20 cellular contexts compared by ENCODE assay signal in the genomic region with DNA sequence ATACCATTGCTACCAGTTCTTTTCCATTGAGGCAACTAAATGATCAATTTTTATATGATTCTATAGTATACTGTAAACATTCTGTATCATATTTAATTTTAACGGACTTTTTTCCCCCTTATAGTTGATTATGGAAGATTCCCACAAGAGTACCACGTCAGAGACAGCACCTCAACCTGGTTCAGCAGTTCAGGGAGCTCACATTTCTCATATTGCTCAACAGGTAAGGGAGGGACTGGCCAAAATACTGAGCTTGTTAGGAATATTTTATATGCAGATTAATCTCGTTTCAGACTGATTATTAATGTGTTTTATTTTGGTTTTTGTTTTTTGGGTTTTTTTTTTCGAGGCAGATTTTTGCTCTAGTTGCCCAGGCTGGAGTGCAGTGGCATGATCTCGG. TPM values are rescaled to one million over a fixed set of nuclear protein-coding genes. Genes with fewer than 3 reads are reported as not detected.
DNase-seq lines count a peak whose midpoint lies in the region; TF ChIP-seq lines count a peak whose summit lies in the region.
"Had no signal": no experiment of that assay in that cellular context is flagged by ENCODE, and none has a peak within 500 bp of the region (broad histone marks: within the 10 kb centered on the region; RNA-seq: fewer than 3 reads in every experiment).

No MANE protein-coding gene starts in this region.

- BruUV-seq in MCF 10A (replicated peaks; lab: Mats Ljungman, UMichigan): no TSS peak

- H3K27ac ChIP-seq in breast epithelium (no peak overlapping the region), transverse colon (peak overlapping the region in 3 of 4 donors; percentile 75 to 89 (median 89))
- H3K27ac ChIP-seq: BLaER1 had no signal

- in situ Hi-C loops in transverse colon (cut with MboI; ENCODE audit: low pct_ligation_motif_present in 1 of 4, low pct_unique_long_range_greater_than_20kb in 1 of 4, low sequenced_read_pairs in 3 of 4): no loop called here

- no peaks in the 10 kb centered on the region for H3K9me3 Mint-ChIP-seq in MCF 10A (ENCODE audit: unreplicated experiment)
- H3K9me3 Mint-ChIP-seq in endothelial cell (ENCODE audit: unreplicated experiment): no peaks in the 10 kb centered on the region
- H3K9me3 Mint-ChIP-seq: CD4-positive, alpha-beta memory T cell; CD4-positive, CD25-positive, alpha-beta regulatory T cell; CD8-positive, alpha-beta memory T cell had no signal

- no peak overlapping the region for H3K4me3 Mint-ChIP-seq in MCF 10A (ENCODE audit: unreplicated experiment)
- H3K4me3 Mint-ChIP-seq in endothelial cell (ENCODE audit: unreplicated experiment): peak overlapping the region; percentile 6
- H3K4me3 Mint-ChIP-seq: CD14-positive monocyte; CD4-positive, alpha-beta memory T cell; CD4-positive, CD25-positive, alpha-beta regulatory T cell; CD8-positive, alpha-beta memory T cell had no signal

- H3K36me3 ChIP-seq in breast epithelium (no peaks in the 10 kb centered on the region), transverse colon (peaks cover 0 to 16% (median 4%) of the 10 kb centered on the region in 4 donors)

- H3K4me1 ChIP-seq in breast epithelium (no peaks in the 10 kb centered on the region), transverse colon (peaks cover 0 to 37% (median 15%) of the 10 kb centered on the region in 4 donors)
- H3K4me1 ChIP-seq: BE2C, BLaER1 had no signal

- TF ChIP-seq POLR2A in breast epithelium (IDR thresholded peaks at IDR 0.05) (no peak), transverse colon (IDR thresholded peaks at IDR 0.05) (no peak)

- H3K9me3 ChIP-seq in breast epithelium (no peaks in the 10 kb centered on the region), transverse colon (no peaks in the 10 kb centered on the region)
- H3K9me3 ChIP-seq: BE2C, BLaER1 had no signal

- POLR2A ChIA-PET in MCF 10A (lab: Yijun Ruan, JAX): interaction anchor here (0.6 to 1.3 kb wide), 5 partner anchors 10 to 17 kb away, joined by 3 to 6 read pairs (median 3); a partner anchor contains a TSS

- H3K27ac Mint-ChIP-seq in MCF 10A (ENCODE audit: low read depth, unreplicated experiment) (peak overlapping the region; percentile 54), endothelial cell (ENCODE audit: unreplicated experiment) (no peak overlapping the region)
- H3K27ac Mint-ChIP-seq: CD14-positive monocyte; CD4-positive, CD25-positive, alpha-beta regulatory T cell; CD8-positive, alpha-beta memory T cell had no signal

- peaks cover 18% of the 10 kb centered on the region for H3K4me1 Mint-ChIP-seq in MCF 10A (ENCODE audit: insufficient read depth, unreplicated experiment)
- peaks cover 5% of the 10 kb centered on the region for H3K4me1 Mint-ChIP-seq in endothelial cell (ENCODE audit: unreplicated experiment)
- H3K4me1 Mint-ChIP-seq: CD14-positive monocyte had no signal

- DNase-seq in MCF 10A (ENCODE audit: unreplicated experiment) (peak; percentile 56), breast epithelium (ENCODE audit: low spot score in 2 of 2) (no peak), endothelial cell (ENCODE audit: low spot score) (no peak), transverse colon (no peak), DMS53 (lab: John Stamatoyannopoulos, UW) (no peak)
- no peak for DNase-seq in activated CD4-positive, alpha-beta T cell treated with anti-CD3 and anti-CD28 coated beads for 1 hour
- DNase-seq: 8988T; ACHN; BE2C; C1 segment of cervical spinal cord; CD4-positive, alpha-beta memory T cell; CD4-positive, CD25-positive, alpha-beta regulatory T cell; CD8-positive, alpha-beta memory T cell; COR-L47; DMS 273 treated with DMSO at 0.1 percent for 48 hours; DMS153; DMS79 treated with DMSO at 0.1 percent for 48 hours; GF-D8 had no signal

- H3K4me3 ChIP-seq in breast epithelium (no peak overlapping the region), transverse colon (no peak overlapping the region)
- H3K4me3 ChIP-seq: BLaER1 had no signal

- no peaks in the 10 kb centered on the region for H3K27me3 Mint-ChIP-seq in MCF 10A (ENCODE audit: insufficient read depth, unreplicated experiment)
- H3K27me3 Mint-ChIP-seq in endothelial cell (ENCODE audit: unreplicated experiment): peaks cover 2% of the 10 kb centered on the region
- H3K27me3 Mint-ChIP-seq: CD4-positive, alpha-beta memory T cell; CD4-positive, CD25-positive, alpha-beta regulatory T cell; CD8-positive, alpha-beta memory T cell had no signal

- 91 to 100% methylated on average over 2 to 5 of the region's 5 CpGs for WGBS in transverse colon (ENCODE audit: low coverage in 1 of 2), 2 donors

- TF ChIP-seq CTCF in MCF 10A (IDR thresholded peaks at IDR 0.05; ENCODE audit: unreplicated experiment) (no peak), breast epithelium (IDR thresholded peaks at IDR 0.05) (no peak), endothelial cell (IDR thresholded peaks at IDR 0.05; ENCODE audit: unreplicated experiment) (no peak), transverse colon (IDR thresholded peaks at IDR 0.05) (no peak)

- TF ChIP-seq EP300 in transverse colon (IDR thresholded peaks at IDR 0.05; ENCODE audit: low read depth): no peak

- peaks cover 39% of the 10 kb centered on the region for H3K36me3 Mint-ChIP-seq in MCF 10A (ENCODE audit: insufficient read depth, unreplicated experiment)
- H3K36me3 Mint-ChIP-seq in endothelial cell (ENCODE audit: low read depth, unreplicated experiment): peaks cover 8% of the 10 kb centered on the region

- H3K27me3 ChIP-seq in breast epithelium (no peaks in the 10 kb centered on the region), transverse colon (no peaks in the 10 kb centered on the region)
- H3K27me3 ChIP-seq: BE2C, BLaER1 had no signal

- intact Hi-C loops in MCF 10A (cut with micrococcal nuclease): no loop called here
- intact Hi-C loops in breast epithelium (cut with DNase I; ENCODE audit: low total_unique reads): no loop called here
- intact Hi-C loops in transverse colon (cut with DNase I; ENCODE audit: low total_unique reads): no loop called here

- CTCF ChIA-PET in MCF 10A (lab: Yijun Ruan, JAX): interaction anchor here (0.6 to 1.1 kb wide), 4 partner anchors 12 to 1163 kb away, joined by 3 to 4 read pairs (median 4); no protein-coding TSS in a partner anchor

RNA-seq across cellular contexts. Expression of a gene that starts 16.1 kb away (rescaled TPM):
- total RNA-seq in MCF 10A (2022) (73.1 and 87.2 TPM in 2 replicates), breast epithelium (10 to 100 TPM; 22.2 to 32.2 (median 27.2) TPM), endothelial cell (ENCODE audit: unreplicated experiment) (16.2 TPM), transverse colon (10 to 100 TPM in 3 of 4 donors, 1 to 10 TPM in 1; 10.0 to 19.4 (median 16.5) TPM)

Comparison
In these comparisons a context has a peak if more than half of its experiments do, and no peak if none do; other contexts are left out.
1. H3K27ac ChIP-seq: peak in transverse colon (3 of 4); none in breast epithelium (0 of 2).